Comparison of ENCODE assay signal across 21 cellular contexts in the genomic region with DNA sequence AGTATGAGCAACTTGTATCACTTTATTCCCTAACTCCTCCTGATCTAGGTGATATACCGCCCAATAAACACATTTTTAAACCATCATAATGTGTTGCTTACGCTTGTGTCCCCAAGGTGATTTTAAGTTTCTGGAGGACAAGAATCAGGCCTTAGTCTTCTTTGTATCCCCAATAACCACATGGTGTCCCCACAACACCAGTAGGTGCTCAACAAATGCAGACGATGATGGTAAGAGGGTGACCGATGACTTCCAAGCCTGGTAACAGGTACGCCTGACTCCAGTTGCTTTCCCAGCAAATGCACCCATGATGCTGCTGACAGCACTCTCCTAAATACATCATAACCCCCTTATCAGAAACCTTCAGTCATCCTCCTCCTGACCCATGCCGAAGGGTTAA.
DNase-seq lines count a peak whose midpoint lies in the region; ATAC-seq, FAIRE-seq and TF ChIP-seq lines count a peak whose summit lies in the region.
"Had no signal": no experiment of that assay in that cellular context is flagged by ENCODE, and none has a peak within 500 bp of the region (broad histone marks: within the 10 kb centered on the region; RNA-seq: fewer than 3 reads in every experiment).

No MANE protein-coding gene starts in this region.

- H3K27me3 ChIP-seq in GM06990 (replicated peaks; ENCODE audit: control insufficient read depth, insufficient read depth, low read length), result peaks cover 4% of the 10 kb centered on the region; the same call in 1 of the 2 replicates
- no peaks in the 10 kb centered on the region for H3K27me3 ChIP-seq in H9 (ENCODE audit: insufficient read depth, low read length)
- H3K27me3 ChIP-seq in bronchial epithelial cell (ENCODE audit: control insufficient read depth, insufficient read depth, low read length), result peaks cover 3% of the 10 kb centered on the region
- H3K27me3 ChIP-seq in small intestine (ENCODE audit: control insufficient read depth in 2 of 2, insufficient read depth in 2 of 2, low read length in 2 of 2), result no peaks in the 10 kb centered on the region
- H3K27me3 ChIP-seq: BLaER1 treated with 17β-estradiol and CSF1 and Interleukin-3, amounts not matched to agents 10 nM and 100 nM had no signal

- H3K9me3 ChIP-seq in H9 (ENCODE audit: control insufficient read depth, low read depth, low read length) (no peaks in the 10 kb centered on the region), small intestine (ENCODE audit: control insufficient read depth, low read depth) (no peaks in the 10 kb centered on the region)
- H3K9me3 ChIP-seq: BLaER1 treated with 17β-estradiol and CSF1 and Interleukin-3, amounts not matched to agents 10 nM and 100 nM had no signal

- H3K9me3 Mint-ChIP-seq in H9, result no peaks in the 10 kb centered on the region
- H3K9me3 Mint-ChIP-seq: CD8-positive, alpha-beta T cell had no signal

- ATAC-seq in HG03378 (IDR thresholded peaks at IDR 0.05; ENCODE audit: unreplicated experiment), result no peak
- ATAC-seq: CD8-positive, alpha-beta T cell had no signal

- H4K5ac ChIP-seq in H9 (ENCODE audit: insufficient read length, low read depth, low read length), result no peak overlapping the region

- no CpG with 5 or more reads among the region's 6 CpGs for WGBS in H9 (ENCODE audit: extremely low coverage, insufficient read length, low lambda C conversion rate)
- WGBS in small intestine, 3 donors, result 87 to 96% (median 91%) methylated on average over 6 of the region's 6 CpGs

- no peak for DNase-seq in GM06990 (ENCODE audit: extremely low read depth, insufficient read length)
- DNase-seq in H9, result no peak
- peak; percentile 6 for DNase-seq in bronchial epithelial cell (ENCODE audit: low read depth)
- DNase-seq in small intestine, result peak; percentile 3
- DNase-seq in retina, result no peak
- DNase-seq in erythroblast (lab: John Stamatoyannopoulos, UW), result no peak
- DNase-seq: Calu3; CD8-positive, alpha-beta T cell; DMS153; Kasumi-1; NCI-H1694; NCI-H2081; NCI-H2171 treated with DMSO at 0.1 percent for 48 hours; NCI-H446; NCI-H526 treated with DMSO at 0.1 percent for 48 hours; Right ventricle myocardium superior; SW 1271 had no signal

- H3K23me2 ChIP-seq in H9 (ENCODE audit: insufficient read length, low read depth, low read length, poor library complexity, severe bottlenecking), result no peaks in the 10 kb centered on the region

- no peak overlapping the region for H3T11ph ChIP-seq in H9 (ENCODE audit: low read length)

- H4K8ac ChIP-seq in H9 (replicated peaks; ENCODE audit: insufficient read length, low read depth, low read length), result no peak overlapping the region

- no peaks in the 10 kb centered on the region for H4K20me1 ChIP-seq in H9 (ENCODE audit: control insufficient read depth, insufficient read depth, insufficient read length)
- H4K20me1 ChIP-seq: BLaER1 treated with 17β-estradiol and CSF1 and Interleukin-3, amounts not matched to agents 10 nM and 100 nM had no signal

- H3K79me2 ChIP-seq in H9 (ENCODE audit: insufficient read depth, low read length), result no peaks in the 10 kb centered on the region

- no peak overlapping the region for H3K27ac ChIP-seq in H9 (ENCODE audit: insufficient read length, low read depth, low read length)
- H3K27ac ChIP-seq in small intestine (ENCODE audit: low read depth in 1 of 2, low read length in 1 of 2), result no peak overlapping the region
- H3K27ac ChIP-seq: BLaER1 treated with 17β-estradiol and CSF1 and Interleukin-3, amounts not matched to agents 10 nM and 100 nM; SK-N-MC had no signal

- no peak overlapping the region for H3K23ac ChIP-seq in H9 (ENCODE audit: insufficient read length, low read depth, low read length)

- no peak overlapping the region for H3K4ac ChIP-seq in H9 (ENCODE audit: low read depth, low read length)

- H3K79me1 ChIP-seq in H9 (ENCODE audit: insufficient read depth, low read depth, low read length, poor library complexity, severe bottlenecking), result no peaks in the 10 kb centered on the region

- no peak overlapping the region for H3K4me3 ChIP-seq in GM06990 (replicated peaks; ENCODE audit: low read depth, low read length)
- no peak overlapping the region for H3K4me3 ChIP-seq in bronchial epithelial cell (ENCODE audit: low read depth, low read length)
- H3K4me3 ChIP-seq in small intestine (ENCODE audit: low read depth in 1 of 2, low read length in 2 of 2), result no peak overlapping the region
- H3K4me3 ChIP-seq: BLaER1 treated with 17β-estradiol and CSF1 and Interleukin-3, amounts not matched to agents 10 nM and 100 nM; SK-N-MC had no signal

- no peak overlapping the region for H3K4me3 Mint-ChIP-seq in H9
- H3K4me3 Mint-ChIP-seq: CD8-positive, alpha-beta T cell had no signal

- peaks cover 9% of the 10 kb centered on the region for H3K4me1 ChIP-seq in H9 (ENCODE audit: insufficient read depth, low read length)
- no peaks in the 10 kb centered on the region for H3K4me1 ChIP-seq in small intestine (ENCODE audit: control insufficient read depth in 2 of 2, insufficient read depth in 1 of 2, low read depth in 1 of 2, low read length in 1 of 2)

- H3K14ac ChIP-seq in H9 (ENCODE audit: insufficient read depth, low read length), result no peak overlapping the region

- TF ChIP-seq CTCF in GM06990 (IDR thresholded peaks at IDR 0.05; ENCODE audit: insufficient read depth, low read length, poor library complexity, severe bottlenecking), result peak; percentile 19
- TF ChIP-seq CTCF in H9 (conservative IDR thresholded peaks at IDR 0.05), result peak; percentile 23; the same call in 1 of the 3 replicates
- no peak for TF ChIP-seq CTCF in bronchial epithelial cell (IDR thresholded peaks at IDR 0.05; ENCODE audit: insufficient read depth, low read length, severe bottlenecking)

- no peak overlapping the region for H2AFZ ChIP-seq in H9 (ENCODE audit: low read length)

- no peak overlapping the region for H2BK12ac ChIP-seq in H9 (ENCODE audit: insufficient read length, low read depth, low read length)

- H2BK15ac ChIP-seq in H9 (ENCODE audit: low read depth, low read length), result no peak overlapping the region

- FAIRE-seq in bronchial epithelial cell (lab: Jason Lieb, UNC) (no peak), small intestine (lab: Jason Lieb, UNC) (no peak)
- FAIRE-seq: G401.6 had no signal

- H4K91ac ChIP-seq in H9 (ENCODE audit: insufficient read length, low read depth, low read length), result no peak overlapping the region

- no peak overlapping the region for H2BK20ac ChIP-seq in H9 (ENCODE audit: low read depth, low read length, poor library complexity, severe bottlenecking)

- no peak overlapping the region for H2AK5ac ChIP-seq in H9 (ENCODE audit: insufficient read length, low read length)

- H3K27me3 Mint-ChIP-seq in H9 (ENCODE audit: low read depth), result peaks cover 13% of the 10 kb centered on the region

- TF ChIP-seq POLR2A in erythroblast (IDR thresholded peaks at IDR 0.05; ENCODE audit: low read length), result no peak

- no peak overlapping the region for H3K18ac ChIP-seq in H9 (ENCODE audit: insufficient read length, low read depth, low read length)

- no peak overlapping the region for H3K56ac ChIP-seq in H9 (ENCODE audit: insufficient read length, low read depth, low read length)

- no peak overlapping the region for H2BK120ac ChIP-seq in H9 (ENCODE audit: low read depth, low read length, poor library complexity, severe bottlenecking)

- no peak overlapping the region for H3K9ac ChIP-seq in H9 (ENCODE audit: extremely low read depth, insufficient read length, low read length)
- H3K9ac ChIP-seq: BLaER1 treated with 17β-estradiol and CSF1 and Interleukin-3, amounts not matched to agents 10 nM and 100 nM had no signal

- no peak overlapping the region for H3K27ac Mint-ChIP-seq in H9
- H3K27ac Mint-ChIP-seq: CD8-positive, alpha-beta T cell had no signal

- no peak overlapping the region for H2BK5ac ChIP-seq in H9 (ENCODE audit: insufficient read length, low read length)

- peaks cover 22 to 30% of the 10 kb centered on the region in 2 experiments for H3K4me1 Mint-ChIP-seq in H9

- H3K36me3 ChIP-seq in GM06990 (ENCODE audit: control insufficient read depth, insufficient read depth, low read length) (no peaks in the 10 kb centered on the region), bronchial epithelial cell (ENCODE audit: control insufficient read depth, insufficient read depth, low read length) (no peaks in the 10 kb centered on the region), small intestine (ENCODE audit: control insufficient read depth in 2 of 2, insufficient read depth in 2 of 2, low read length in 2 of 2) (no peaks in the 10 kb centered on the region)
- H3K36me3 ChIP-seq: BLaER1 treated with 17β-estradiol and CSF1 and Interleukin-3, amounts not matched to agents 10 nM and 100 nM had no signal

- H3K36me3 Mint-ChIP-seq in H9 (ENCODE audit: insufficient read depth in 1 of 3, low read depth in 3 of 3), result no peaks in the 10 kb centered on the region
- H3K36me3 Mint-ChIP-seq: CD8-positive, alpha-beta T cell had no signal

- H3K4me2 ChIP-seq in H9 (ENCODE audit: insufficient read depth, insufficient read length, low read length), result no peak overlapping the region
- H3K4me2 ChIP-seq: BLaER1 treated with 17β-estradiol and CSF1 and Interleukin-3, amounts not matched to agents 10 nM and 100 nM had no signal

Comparison
In these comparisons a context has a peak if more than half of its experiments do, and no peak if none do; other contexts are left out.
1. DNase-seq: peak in bronchial epithelial cell (single experiment) and small intestine (single experiment); none in GM06990 (single experiment), H9 (single experiment), retina (single experiment) and erythroblast (0 of 2).